18 cellular contexts compared by ENCODE assay signal in the genomic region with DNA sequence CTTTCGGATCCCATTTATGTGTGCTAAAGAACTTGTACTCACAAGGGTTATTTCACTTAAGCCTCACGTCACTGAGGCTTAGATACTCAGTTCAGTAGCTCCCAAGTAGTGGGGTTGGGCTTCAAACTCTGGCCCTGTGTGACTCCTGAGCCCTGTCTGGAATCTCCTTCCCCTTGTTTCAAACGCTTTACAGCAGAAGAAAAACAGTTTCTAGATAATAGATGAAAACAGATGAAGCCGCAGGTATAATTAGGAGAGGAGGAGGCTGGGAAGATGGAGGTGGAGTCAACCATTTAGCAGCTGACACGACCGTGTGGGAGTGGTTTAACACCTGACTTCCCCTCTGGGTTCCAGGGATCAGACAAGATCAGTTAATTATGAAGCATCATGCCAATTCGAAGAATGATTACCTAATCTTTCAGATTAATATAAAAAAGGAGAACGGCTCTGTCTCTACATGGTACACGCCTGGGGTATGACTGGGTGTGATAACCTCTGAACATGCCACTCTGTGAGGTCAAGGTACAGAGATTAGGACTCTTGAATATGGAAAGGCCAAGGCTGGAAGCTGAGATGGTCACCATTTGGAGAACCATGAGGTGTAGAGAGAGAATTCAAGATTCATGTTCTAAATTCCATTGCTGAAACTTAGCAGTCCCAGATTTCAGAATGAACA. TPM values are rescaled to one million over a fixed set of nuclear protein-coding genes. Genes with fewer than 3 reads are reported as not detected.
DNase-seq lines count a peak whose midpoint lies in the region; ATAC-seq, FAIRE-seq and TF ChIP-seq lines count a peak whose summit lies in the region.
"Had no signal": no experiment of that assay in that cellular context is flagged by ENCODE, and none has a peak within 500 bp of the region (broad histone marks: within the 10 kb centered on the region; RNA-seq: fewer than 3 reads in every experiment).

No MANE protein-coding gene starts in this region.

- H3K36me3 ChIP-seq in liver (ENCODE audit: control insufficient read depth in 4 of 4, insufficient read depth in 3 of 4, low read depth in 1 of 4, low read length in 3 of 4) (peaks cover 2 to 13% (median 6%) of the 10 kb centered on the region in 4 donors), HepG2 (replicated peaks in 1 of 2; ENCODE audit: control insufficient read depth in 1 of 2, insufficient read depth in 2 of 2, low read length in 2 of 2) (peaks cover 1 to 23% of the 10 kb centered on the region in 2 experiments), colonic mucosa (no peaks in the 10 kb centered on the region), mucosa of rectum (ENCODE audit: control insufficient read depth in 2 of 2, insufficient read depth in 2 of 2, low read length in 2 of 2) (peaks cover 20% of the 10 kb centered on the region in 2 donors)

- no peak overlapping the region for H2AFZ ChIP-seq in HepG2 (ENCODE audit: low read length)

- no peak overlapping the region for H3K4me2 ChIP-seq in HepG2 (ENCODE audit: low read depth, low read length)

- H3K4me3 ChIP-seq in liver (ENCODE audit: low read depth in 1 of 3, low read length in 3 of 3), result no peak overlapping the region
- H3K4me3 ChIP-seq in HepG2 (replicated peaks in 1 of 3; ENCODE audit: insufficient read depth in 1 of 3, low read depth in 2 of 3, low read length in 3 of 3), result no peak overlapping the region
- H3K4me3 ChIP-seq in colonic mucosa, result no peak overlapping the region
- no peak overlapping the region for H3K4me3 ChIP-seq in mucosa of rectum (ENCODE audit: low read length in 2 of 2)
- H3K4me3 ChIP-seq: GM12878, SK-N-MC had no signal

- H3K9me3 ChIP-seq in liver (ENCODE audit: control insufficient read depth in 4 of 4, low read length in 3 of 4) (no peaks in the 10 kb centered on the region), HepG2 (ENCODE audit: low read length) (no peaks in the 10 kb centered on the region), colonic mucosa (no peaks in the 10 kb centered on the region), mucosa of rectum (ENCODE audit: control insufficient read depth in 2 of 2, low read length in 2 of 2) (no peaks in the 10 kb centered on the region)

- H4K20me1 ChIP-seq in HepG2 (ENCODE audit: insufficient read depth, low read length), result no peaks in the 10 kb centered on the region

- no peaks in the 10 kb centered on the region for H3K79me2 ChIP-seq in HepG2 (ENCODE audit: insufficient read depth, low read length)

- POLR2A ChIA-PET in HepG2 (lab: Yijun Ruan, JAX), result interaction anchor here (0.9 to 2.3 kb wide), 2 partner anchors 9 to 24 kb away, joined by 3 to 9 read pairs; no protein-coding TSS in a partner anchor

- in situ Hi-C loops in HepG2 (cut with HindIII; ENCODE audit: extremely low pct_ligation_motif_present, low pct_unique_long_range_greater_than_20kb), result no loop called here

- CTCF ChIA-PET in HepG2 (lab: Yijun Ruan, JAX; ENCODE audit: low intra/inter-chr PET ratio, low total read pairs), result no interaction called here

- BruUV-seq in HepG2 (replicated peaks; lab: Mats Ljungman, UMichigan), result no TSS peak

- no peak for FAIRE-seq in HepG2 (lab: Jason Lieb, UNC)
- FAIRE-seq: GM12878 had no signal

- TF ChIP-seq RAD21 in liver (IDR thresholded peaks at IDR 0.05) (no peak), HepG2 (CRISPR knock-in tag; IDR thresholded peaks at IDR 0.05) (no peak)

- TF ChIP-seq POLR2A in HepG2 (IDR thresholded peaks at IDR 0.05; ENCODE audit: insufficient read depth in 1 of 2, low read depth in 2 of 2, low read length in 2 of 2), result no peak

- H3K4me1 ChIP-seq in liver (ENCODE audit: control insufficient read depth in 4 of 4, insufficient read depth in 4 of 4, low read length in 3 of 4), result peaks cover 0 to 3% (median 0%) of the 10 kb centered on the region in 4 donors
- H3K4me1 ChIP-seq in HepG2 (ENCODE audit: insufficient read depth, low read length), result no peaks in the 10 kb centered on the region
- no peaks in the 10 kb centered on the region for H3K4me1 ChIP-seq in colonic mucosa
- H3K4me1 ChIP-seq in mucosa of rectum (ENCODE audit: control insufficient read depth in 2 of 2, insufficient read depth in 2 of 2, low read length in 2 of 2), result no peaks in the 10 kb centered on the region

- intact Hi-C loops in HepG2 (cut with micrococcal nuclease; ENCODE audit: unreplicated experiment), result no loop called here
- intact Hi-C loops in colonic mucosa (cut with DNase I), result no loop called here

- ATAC-seq in HepG2 (no peak), GM19467 (IDR thresholded peaks at IDR 0.05; ENCODE audit: unreplicated experiment) (no peak)
- ATAC-seq: GM12878 had no signal

- H3K9ac ChIP-seq in liver (ENCODE audit: low read depth in 1 of 2, low read length in 2 of 2), result no peak overlapping the region
- no peak overlapping the region for H3K9ac ChIP-seq in HepG2 (ENCODE audit: insufficient read depth, low read depth, low read length)
- no peak overlapping the region for H3K9ac ChIP-seq in colonic mucosa (ENCODE audit: low read depth in 2 of 2, low read length in 2 of 2)
- H3K9ac ChIP-seq in mucosa of rectum (ENCODE audit: low read depth in 1 of 2, low read length in 2 of 2), result no peak overlapping the region

- no peak for TF ChIP-seq CTCF in liver (IDR thresholded peaks at IDR 0.05; ENCODE audit: low read depth, low read length, missing input control)
- TF ChIP-seq CTCF in HepG2 (CRISPR knock-in tag; IDR thresholded peaks at IDR 0.05), result no peak
- TF ChIP-seq CTCF in colonic mucosa (IDR thresholded peaks at IDR 0.05), result no peak

- TF ChIP-seq EP300 in HepG2 (IDR thresholded peaks at IDR 0.05; ENCODE audit: low read depth in 2 of 2, low read length in 2 of 2) (no peak), HepG2 (CRISPR knock-in tag; IDR thresholded peaks at IDR 0.05; ENCODE audit: borderline replicate concordance) (no peak)

- no peak overlapping the region for H3K27ac ChIP-seq in liver (ENCODE audit: low read depth in 1 of 2, low read length in 2 of 2)
- H3K27ac ChIP-seq in HepG2 (ENCODE audit: extremely low read length, insufficient read depth, low read length), result no peak overlapping the region
- peak overlapping the region; percentile 46 for H3K27ac ChIP-seq in colonic mucosa
- peak overlapping the region; percentile 11 to 32 for H3K27ac ChIP-seq in mucosa of rectum (ENCODE audit: low read depth in 2 of 2, low read length in 2 of 2)
- H3K27ac ChIP-seq: HL-60, SK-N-MC had no signal

- H3K27me3 ChIP-seq in liver (ENCODE audit: control insufficient read depth in 4 of 4, insufficient read depth in 4 of 4, low read length in 3 of 4) (no peaks in the 10 kb centered on the region), HepG2 (ENCODE audit: control insufficient read depth in 1 of 2, insufficient read depth in 2 of 2, low read length in 2 of 2) (no peaks in the 10 kb centered on the region), colonic mucosa (no peaks in the 10 kb centered on the region), mucosa of rectum (ENCODE audit: control insufficient read depth in 2 of 2, insufficient read depth in 2 of 2, low read length in 2 of 2) (no peaks in the 10 kb centered on the region)

- no peak for DNase-seq in HepG2 (ENCODE audit: low spot score)
- no peak for DNase-seq in colonic mucosa
- DNase-seq in NCI-H2227 treated with DMSO at 0.1 percent for 48 hours (lab: John Stamatoyannopoulos, UW), result no peak
- DNase-seq in ecto neural progenitor cell (ENCODE audit: low spot score), result no peak
- no peak for DNase-seq in hepatic stellate cell (ENCODE audit: low spot score)
- DNase-seq: activated effector memory CD4-positive, alpha-beta T cell treated with anti-CD3 and anti-CD28 coated beads, Interleukin-2, amount 50 U/mL, for 16 hours; CD4-positive, alpha-beta memory T cell; effector memory CD4-positive, alpha-beta T cell; Karpas-422; NCI-H1417; NCI-H446; occipital lobe had no signal

- 64% methylated on average over 9 of the region's 9 CpGs for WGBS in liver
- 94% methylated on average over 9 of the region's 9 CpGs for WGBS in HepG2 (ENCODE audit: low lambda C conversion rate)

RNA-seq across cellular contexts. Expression of a gene that starts 31.1 kb away (rescaled TPM):
- 100 to 1,000 TPM in 1 of 2 donors, 10 to 100 TPM in 1; 64.7 to 101 TPM for total RNA-seq in liver
- 10 to 100 TPM; 69.6 to 73.3 TPM for polyA plus RNA-seq in liver
- 98.9 and 113 TPM in 2 replicates for total RNA-seq in HepG2 (2016; rRNA removed; fragmentation: Illumina TruSeq; extraction: Trizol)
- total RNA-seq in HepG2 (2016; cell fraction: cytosol; rRNA removed; fragmentation: Illumina TruSeq; extraction: Trizol; ENCODE audit: low read depth), result 49.9 and 54.7 TPM in 2 replicates
- 98.4 and 114 TPM in 2 replicates for total RNA-seq in HepG2 (2016; cell fraction: insoluble cytoplasmic fraction; rRNA removed; fragmentation: Illumina TruSeq; extraction: Trizol)
- 81.1 and 86.7 TPM in 2 replicates for total RNA-seq in HepG2 (2016; cell fraction: membrane; rRNA removed; fragmentation: Illumina TruSeq; extraction: Trizol)
- total RNA-seq in HepG2 (2016; cell fraction: nucleus; rRNA removed; fragmentation: Illumina TruSeq; extraction: Trizol), result 75.6 and 78.8 TPM in 2 replicates
- 92.4 and 109 TPM in 2 replicates for polyA plus RNA-seq in HepG2 (2011; rRNA removed)
- 45.6 and 56.5 TPM in 2 replicates for polyA plus RNA-seq in HepG2 (2011; cell fraction: cytosol; rRNA removed)
- polyA plus RNA-seq in HepG2 (2011; cell fraction: nucleus; rRNA removed), result 245 and 247 TPM in 2 replicates
- 72.3 and 73.8 TPM in 2 replicates for polyA plus RNA-seq in HepG2 (2012)
- 39.7 and 50.0 TPM in 2 replicates for polyA plus RNA-seq in HepG2 (2016; cell fraction: cytosol; fragmentation: Illumina TruSeq; extraction: Trizol; ENCODE audit: low read depth)
- 112 and 120 TPM in 2 replicates for polyA plus RNA-seq in HepG2 (2016; cell fraction: insoluble cytoplasmic fraction; fragmentation: Illumina TruSeq; extraction: Trizol; ENCODE audit: low read depth)
- polyA plus RNA-seq in HepG2 (2016; cell fraction: membrane; fragmentation: Illumina TruSeq; extraction: Trizol; ENCODE audit: low read depth), result 59.4 and 60.5 TPM in 2 replicates
- 97.1 and 98.9 TPM in 2 replicates for polyA plus RNA-seq in HepG2 (2016; cell fraction: nucleus; fragmentation: Illumina TruSeq; extraction: Trizol; ENCODE audit: insufficient read depth, low read depth)
- polyA minus RNA-seq in HepG2 (2011; rRNA and poly(A)+ RNA removed; ENCODE audit: low replicate concordance), result 56.1 and 110 TPM in 2 replicates
- polyA minus RNA-seq in HepG2 (2011; cell fraction: cytosol; rRNA and poly(A)+ RNA removed), result 22.5 and 29.1 TPM in 2 replicates
- polyA minus RNA-seq in HepG2 (2011; cell fraction: nucleus; rRNA and poly(A)+ RNA removed), result 274 and 286 TPM in 2 replicates
- 100 to 1,000 TPM; 423 to 769 TPM for total RNA-seq in colonic mucosa

RNA-seq across cellular contexts. Expression of a gene that starts 48.0 kb away (rescaled TPM):
- total RNA-seq in liver (10 to 100 TPM; 13.2 to 19.7 TPM), HepG2 (2016; rRNA removed; fragmentation: Illumina TruSeq; extraction: Trizol) (23.0 and 31.0 TPM in 2 replicates), colonic mucosa (10 to 100 TPM; 14.6 to 29.6 TPM)
- polyA plus RNA-seq in liver (10 to 100 TPM; 18.5 to 25.3 TPM), HepG2 (2011; rRNA removed) (12.2 and 14.8 TPM in 2 replicates)
- total RNA-seq in HepG2 (2016; cell fraction: cytosol; rRNA removed; fragmentation: Illumina TruSeq; extraction: Trizol; ENCODE audit: low read depth), result 2.6 and 4.7 TPM in 2 replicates
- total RNA-seq in HepG2 (2016; cell fraction: insoluble cytoplasmic fraction; rRNA removed; fragmentation: Illumina TruSeq; extraction: Trizol), result 20.3 and 27.6 TPM in 2 replicates
- 6.4 and 8.7 TPM in 2 replicates for total RNA-seq in HepG2 (2016; cell fraction: membrane; rRNA removed; fragmentation: Illumina TruSeq; extraction: Trizol)
- 10.8 and 14.7 TPM in 2 replicates for total RNA-seq in HepG2 (2016; cell fraction: nucleus; rRNA removed; fragmentation: Illumina TruSeq; extraction: Trizol)
- polyA plus RNA-seq in HepG2 (2011; cell fraction: cytosol; rRNA removed), result 7.4 and 10.0 TPM in 2 replicates
- 4.0 and 4.7 TPM in 2 replicates for polyA plus RNA-seq in HepG2 (2011; cell fraction: nucleus; rRNA removed)
- polyA plus RNA-seq in HepG2 (2012), result 18.6 and 25.3 TPM in 2 replicates
- 2.1 and 2.8 TPM in 2 replicates for polyA plus RNA-seq in HepG2 (2016; cell fraction: cytosol; fragmentation: Illumina TruSeq; extraction: Trizol; ENCODE audit: low read depth)
- 27.4 and 33.8 TPM in 2 replicates for polyA plus RNA-seq in HepG2 (2016; cell fraction: insoluble cytoplasmic fraction; fragmentation: Illumina TruSeq; extraction: Trizol; ENCODE audit: low read depth)
- polyA plus RNA-seq in HepG2 (2016; cell fraction: membrane; fragmentation: Illumina TruSeq; extraction: Trizol; ENCODE audit: low read depth), result 4.7 and 5.9 TPM in 2 replicates
- 13.9 and 15.3 TPM in 2 replicates for polyA plus RNA-seq in HepG2 (2016; cell fraction: nucleus; fragmentation: Illumina TruSeq; extraction: Trizol; ENCODE audit: insufficient read depth, low read depth)
- 2.3 and 2.8 TPM in 2 replicates for polyA minus RNA-seq in HepG2 (2011; rRNA and poly(A)+ RNA removed; ENCODE audit: low replicate concordance)
- polyA minus RNA-seq in HepG2 (2011; cell fraction: cytosol; rRNA and poly(A)+ RNA removed), result 8.0 and 8.3 TPM in 2 replicates
- 10.9 and 15.3 TPM in 2 replicates for polyA minus RNA-seq in HepG2 (2011; cell fraction: nucleus; rRNA and poly(A)+ RNA removed)

Comparison
In these comparisons a context has a peak if more than half of its experiments do, and no peak if none do; other contexts are left out.
1. H3K27ac ChIP-seq: peak in colonic mucosa (single experiment) and mucosa of rectum (2 of 2); none in liver (0 of 2) and HepG2 (single experiment).